In the genomic region with DNA sequence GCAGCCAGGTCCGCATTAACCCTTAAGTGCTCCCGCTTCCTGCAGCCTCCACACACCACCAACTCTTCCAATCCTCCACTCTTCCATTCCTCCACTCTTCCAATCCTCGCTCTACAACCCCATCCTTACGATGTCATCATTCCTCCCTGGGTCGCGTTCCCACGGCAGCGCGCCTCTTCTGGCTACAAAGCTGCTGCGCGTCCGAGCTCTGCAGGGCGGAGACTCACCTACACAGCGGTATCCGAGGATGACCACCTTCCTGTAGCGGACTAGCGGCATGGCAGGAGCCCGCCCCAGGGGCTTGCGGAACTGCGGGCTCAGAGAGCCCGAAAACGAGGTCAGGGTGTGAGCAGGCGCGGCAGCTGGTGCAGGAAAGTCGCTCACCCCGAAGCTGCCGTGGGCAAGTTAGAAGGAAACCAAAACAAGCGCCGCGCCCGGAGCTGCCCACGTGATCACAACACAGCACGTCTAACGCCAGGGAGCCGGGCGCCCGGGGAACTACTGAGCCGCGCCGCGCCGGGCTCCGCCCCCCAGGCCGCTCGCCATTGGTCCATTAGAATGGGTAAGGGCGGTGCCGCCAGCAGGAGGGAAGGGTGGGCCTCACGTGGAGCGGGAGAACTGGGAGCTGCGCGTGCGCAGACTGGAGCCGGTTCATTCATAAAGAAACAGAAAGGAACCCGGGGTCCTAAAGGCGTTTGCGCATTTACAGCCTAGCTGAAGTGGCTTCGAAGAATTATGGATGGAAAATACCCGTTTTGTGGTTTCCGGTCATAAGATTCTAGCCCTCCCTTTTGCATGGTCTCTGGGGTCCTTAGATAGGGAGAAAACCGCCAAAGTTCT, we compare ENCODE assay signal across 1 cellular context.
TF ChIP-seq lines count a peak whose summit lies in the region.

A gene with protein sequence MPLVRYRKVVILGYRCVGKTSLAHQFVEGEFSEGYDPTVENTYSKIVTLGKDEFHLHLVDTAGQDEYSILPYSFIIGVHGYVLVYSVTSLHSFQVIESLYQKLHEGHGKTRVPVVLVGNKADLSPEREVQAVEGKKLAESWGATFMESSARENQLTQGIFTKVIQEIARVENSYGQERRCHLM (minus strand): TSS at position 473 of the 840 bp plus-strand sequence. CDS start 194 bp downstream, at position 279.

TF ChIP-seq in HepG2, 621 proteins besides CTCF, POLR2A, EP300 and RAD21 (continued from another document and continues in another):
- TF ChIP-seq, protein P1, sequence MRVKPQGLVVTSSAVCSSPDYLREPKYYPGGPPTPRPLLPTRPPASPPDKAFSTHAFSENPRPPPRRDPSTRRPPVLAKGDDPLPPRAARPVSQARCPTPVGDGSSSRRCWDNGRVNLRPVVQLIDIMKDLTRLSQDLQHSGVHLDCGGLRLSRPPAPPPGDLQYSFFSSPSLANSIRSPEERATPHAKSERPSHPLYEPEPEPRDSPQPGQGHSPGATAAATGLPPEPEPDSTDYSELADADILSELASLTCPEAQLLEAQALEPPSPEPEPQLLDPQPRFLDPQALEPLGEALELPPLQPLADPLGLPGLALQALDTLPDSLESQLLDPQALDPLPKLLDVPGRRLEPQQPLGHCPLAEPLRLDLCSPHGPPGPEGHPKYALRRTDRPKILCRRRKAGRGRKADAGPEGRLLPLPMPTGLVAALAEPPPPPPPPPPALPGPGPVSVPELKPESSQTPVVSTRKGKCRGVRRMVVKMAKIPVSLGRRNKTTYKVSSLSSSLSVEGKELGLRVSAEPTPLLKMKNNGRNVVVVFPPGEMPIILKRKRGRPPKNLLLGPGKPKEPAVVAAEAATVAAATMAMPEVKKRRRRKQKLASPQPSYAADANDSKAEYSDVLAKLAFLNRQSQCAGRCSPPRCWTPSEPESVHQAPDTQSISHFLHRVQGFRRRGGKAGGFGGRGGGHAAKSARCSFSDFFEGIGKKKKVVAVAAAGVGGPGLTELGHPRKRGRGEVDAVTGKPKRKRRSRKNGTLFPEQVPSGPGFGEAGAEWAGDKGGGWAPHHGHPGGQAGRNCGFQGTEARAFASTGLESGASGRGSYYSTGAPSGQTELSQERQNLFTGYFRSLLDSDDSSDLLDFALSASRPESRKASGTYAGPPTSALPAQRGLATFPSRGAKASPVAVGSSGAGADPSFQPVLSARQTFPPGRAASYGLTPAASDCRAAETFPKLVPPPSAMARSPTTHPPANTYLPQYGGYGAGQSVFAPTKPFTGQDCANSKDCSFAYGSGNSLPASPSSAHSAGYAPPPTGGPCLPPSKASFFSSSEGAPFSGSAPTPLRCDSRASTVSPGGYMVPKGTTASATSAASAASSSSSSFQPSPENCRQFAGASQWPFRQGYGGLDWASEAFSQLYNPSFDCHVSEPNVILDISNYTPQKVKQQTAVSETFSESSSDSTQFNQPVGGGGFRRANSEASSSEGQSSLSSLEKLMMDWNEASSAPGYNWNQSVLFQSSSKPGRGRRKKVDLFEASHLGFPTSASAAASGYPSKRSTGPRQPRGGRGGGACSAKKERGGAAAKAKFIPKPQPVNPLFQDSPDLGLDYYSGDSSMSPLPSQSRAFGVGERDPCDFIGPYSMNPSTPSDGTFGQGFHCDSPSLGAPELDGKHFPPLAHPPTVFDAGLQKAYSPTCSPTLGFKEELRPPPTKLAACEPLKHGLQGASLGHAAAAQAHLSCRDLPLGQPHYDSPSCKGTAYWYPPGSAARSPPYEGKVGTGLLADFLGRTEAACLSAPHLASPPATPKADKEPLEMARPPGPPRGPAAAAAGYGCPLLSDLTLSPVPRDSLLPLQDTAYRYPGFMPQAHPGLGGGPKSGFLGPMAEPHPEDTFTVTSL (CRISPR knock-in tag; IDR thresholded peaks at IDR 0.05; ENCODE audit: borderline replicate concordance) = no peak
- TF ChIP-seq ZNF563 (CRISPR knock-in tag; IDR thresholded peaks at IDR 0.05) = 0 out of 2 replicates have a peak, but pooled peaks have one; percentile 43
- TF ChIP-seq KMT2B (CRISPR knock-in tag; IDR thresholded peaks at IDR 0.05) = peak; percentile 81
- TF ChIP-seq MED13 (CRISPR knock-in tag; IDR thresholded peaks at IDR 0.05) = no peak
- TF ChIP-seq, protein P2, sequence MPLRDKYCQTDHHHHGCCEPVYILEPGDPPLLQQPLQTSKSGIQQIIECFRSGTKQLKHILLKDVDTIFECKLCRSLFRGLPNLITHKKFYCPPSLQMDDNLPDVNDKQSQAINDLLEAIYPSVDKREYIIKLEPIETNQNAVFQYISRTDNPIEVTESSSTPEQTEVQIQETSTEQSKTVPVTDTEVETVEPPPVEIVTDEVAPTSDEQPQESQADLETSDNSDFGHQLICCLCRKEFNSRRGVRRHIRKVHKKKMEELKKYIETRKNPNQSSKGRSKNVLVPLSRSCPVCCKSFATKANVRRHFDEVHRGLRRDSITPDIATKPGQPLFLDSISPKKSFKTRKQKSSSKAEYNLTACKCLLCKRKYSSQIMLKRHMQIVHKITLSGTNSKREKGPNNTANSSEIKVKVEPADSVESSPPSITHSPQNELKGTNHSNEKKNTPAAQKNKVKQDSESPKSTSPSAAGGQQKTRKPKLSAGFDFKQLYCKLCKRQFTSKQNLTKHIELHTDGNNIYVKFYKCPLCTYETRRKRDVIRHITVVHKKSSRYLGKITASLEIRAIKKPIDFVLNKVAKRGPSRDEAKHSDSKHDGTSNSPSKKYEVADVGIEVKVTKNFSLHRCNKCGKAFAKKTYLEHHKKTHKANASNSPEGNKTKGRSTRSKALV (CRISPR knock-in tag; IDR thresholded peaks at IDR 0.05) = peak; percentile 52; the same call in 1 of the 2 replicates
- TF ChIP-seq, protein P3, sequence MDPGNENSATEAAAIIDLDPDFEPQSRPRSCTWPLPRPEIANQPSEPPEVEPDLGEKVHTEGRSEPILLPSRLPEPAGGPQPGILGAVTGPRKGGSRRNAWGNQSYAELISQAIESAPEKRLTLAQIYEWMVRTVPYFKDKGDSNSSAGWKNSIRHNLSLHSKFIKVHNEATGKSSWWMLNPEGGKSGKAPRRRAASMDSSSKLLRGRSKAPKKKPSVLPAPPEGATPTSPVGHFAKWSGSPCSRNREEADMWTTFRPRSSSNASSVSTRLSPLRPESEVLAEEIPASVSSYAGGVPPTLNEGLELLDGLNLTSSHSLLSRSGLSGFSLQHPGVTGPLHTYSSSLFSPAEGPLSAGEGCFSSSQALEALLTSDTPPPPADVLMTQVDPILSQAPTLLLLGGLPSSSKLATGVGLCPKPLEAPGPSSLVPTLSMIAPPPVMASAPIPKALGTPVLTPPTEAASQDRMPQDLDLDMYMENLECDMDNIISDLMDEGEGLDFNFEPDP (CRISPR knock-in tag; conservative IDR thresholded peaks at IDR 0.05) = no peak
- no peak for TF ChIP-seq ZNF331 (CRISPR knock-in tag; IDR thresholded peaks at IDR 0.05)
- no peak for TF ChIP-seq NONO (IDR thresholded peaks at IDR 0.05)
- TF ChIP-seq NONO (CRISPR knock-in tag; conservative IDR thresholded peaks at IDR 0.05) = peak; percentile 58
- no peak for TF ChIP-seq LCORL (IDR thresholded peaks at IDR 0.05)
- TF ChIP-seq LCORL (CRISPR knock-in tag; IDR thresholded peaks at IDR 0.05) = no peak; the same call in 1 of the 2 replicates
- peak; percentile 86 for TF ChIP-seq ARNTL (CRISPR knock-in tag; IDR thresholded peaks at IDR 0.05)
- peak; percentile 83; the same call in 1 of the 2 replicates for TF ChIP-seq SRY (CRISPR knock-in tag; IDR thresholded peaks at IDR 0.05)
- TF ChIP-seq, protein P4, sequence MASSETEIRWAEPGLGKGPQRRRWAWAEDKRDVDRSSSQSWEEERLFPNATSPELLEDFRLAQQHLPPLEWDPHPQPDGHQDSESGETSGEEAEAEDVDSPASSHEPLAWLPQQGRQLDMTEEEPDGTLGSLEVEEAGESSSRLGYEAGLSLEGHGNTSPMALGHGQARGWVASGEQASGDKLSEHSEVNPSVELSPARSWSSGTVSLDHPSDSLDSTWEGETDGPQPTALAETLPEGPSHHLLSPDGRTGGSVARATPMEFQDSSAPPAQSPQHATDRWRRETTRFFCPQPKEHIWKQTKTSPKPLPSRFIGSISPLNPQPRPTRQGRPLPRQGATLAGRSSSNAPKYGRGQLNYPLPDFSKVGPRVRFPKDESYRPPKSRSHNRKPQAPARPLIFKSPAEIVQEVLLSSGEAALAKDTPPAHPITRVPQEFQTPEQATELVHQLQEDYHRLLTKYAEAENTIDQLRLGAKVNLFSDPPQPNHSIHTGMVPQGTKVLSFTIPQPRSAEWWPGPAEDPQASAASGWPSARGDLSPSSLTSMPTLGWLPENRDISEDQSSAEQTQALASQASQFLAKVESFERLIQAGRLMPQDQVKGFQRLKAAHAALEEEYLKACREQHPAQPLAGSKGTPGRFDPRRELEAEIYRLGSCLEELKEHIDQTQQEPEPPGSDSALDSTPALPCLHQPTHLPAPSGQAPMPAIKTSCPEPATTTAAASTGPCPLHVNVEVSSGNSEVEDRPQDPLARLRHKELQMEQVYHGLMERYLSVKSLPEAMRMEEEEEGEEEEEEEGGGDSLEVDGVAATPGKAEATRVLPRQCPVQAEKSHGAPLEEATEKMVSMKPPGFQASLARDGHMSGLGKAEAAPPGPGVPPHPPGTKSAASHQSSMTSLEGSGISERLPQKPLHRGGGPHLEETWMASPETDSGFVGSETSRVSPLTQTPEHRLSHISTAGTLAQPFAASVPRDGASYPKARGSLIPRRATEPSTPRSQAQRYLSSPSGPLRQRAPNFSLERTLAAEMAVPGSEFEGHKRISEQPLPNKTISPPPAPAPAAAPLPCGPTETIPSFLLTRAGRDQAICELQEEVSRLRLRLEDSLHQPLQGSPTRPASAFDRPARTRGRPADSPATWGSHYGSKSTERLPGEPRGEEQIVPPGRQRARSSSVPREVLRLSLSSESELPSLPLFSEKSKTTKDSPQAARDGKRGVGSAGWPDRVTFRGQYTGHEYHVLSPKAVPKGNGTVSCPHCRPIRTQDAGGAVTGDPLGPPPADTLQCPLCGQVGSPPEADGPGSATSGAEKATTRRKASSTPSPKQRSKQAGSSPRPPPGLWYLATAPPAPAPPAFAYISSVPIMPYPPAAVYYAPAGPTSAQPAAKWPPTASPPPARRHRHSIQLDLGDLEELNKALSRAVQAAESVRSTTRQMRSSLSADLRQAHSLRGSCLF (CRISPR knock-in tag; IDR thresholded peaks at IDR 0.05; ENCODE audit: borderline replicate concordance) = no peak
- TF ChIP-seq SP1 (IDR thresholded peaks at IDR 0.05) = no peak
- peak; percentile 91 for TF ChIP-seq SP1 (CRISPR knock-in tag; IDR thresholded peaks at IDR 0.05)
- no peak for TF ChIP-seq KDM3A (CRISPR knock-in tag; IDR thresholded peaks at IDR 0.05; ENCODE audit: low read depth)
- TF ChIP-seq KLF11 (CRISPR knock-in tag; IDR thresholded peaks at IDR 0.05) = no peak
- TF ChIP-seq, protein P5, sequence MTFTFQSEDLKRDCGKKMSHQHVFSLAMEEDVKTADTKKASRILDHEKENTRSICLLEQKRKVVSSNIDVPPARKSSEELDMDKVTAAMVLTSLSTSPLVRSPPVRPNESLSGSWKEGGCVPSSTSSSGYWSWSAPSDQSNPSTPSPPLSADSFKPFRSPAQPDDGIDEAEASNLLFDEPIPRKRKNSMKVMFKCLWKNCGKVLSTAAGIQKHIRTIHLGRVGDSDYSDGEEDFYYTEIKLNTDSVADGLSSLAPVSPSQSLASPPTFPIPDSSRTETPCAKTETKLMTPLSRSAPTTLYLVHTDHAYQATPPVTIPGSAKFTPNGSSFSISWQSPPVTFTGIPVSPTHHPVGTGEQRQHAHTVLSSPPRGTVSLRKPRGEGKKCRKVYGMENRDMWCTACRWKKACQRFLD (CRISPR knock-in tag; IDR thresholded peaks at IDR 0.05; ENCODE audit: borderline replicate concordance) = peak; percentile 48; the same call in 1 of the 2 replicates
- peak; percentile 91 for TF ChIP-seq ZNF605 (CRISPR knock-in tag; IDR thresholded peaks at IDR 0.05)
- TF ChIP-seq ZNF337 (CRISPR knock-in tag; IDR thresholded peaks at IDR 0.05; ENCODE audit: borderline replicate concordance, low read depth) = no peak
- TF ChIP-seq NFE2 (CRISPR knock-in tag; IDR thresholded peaks at IDR 0.05) = no peak
- TF ChIP-seq, protein P6, sequence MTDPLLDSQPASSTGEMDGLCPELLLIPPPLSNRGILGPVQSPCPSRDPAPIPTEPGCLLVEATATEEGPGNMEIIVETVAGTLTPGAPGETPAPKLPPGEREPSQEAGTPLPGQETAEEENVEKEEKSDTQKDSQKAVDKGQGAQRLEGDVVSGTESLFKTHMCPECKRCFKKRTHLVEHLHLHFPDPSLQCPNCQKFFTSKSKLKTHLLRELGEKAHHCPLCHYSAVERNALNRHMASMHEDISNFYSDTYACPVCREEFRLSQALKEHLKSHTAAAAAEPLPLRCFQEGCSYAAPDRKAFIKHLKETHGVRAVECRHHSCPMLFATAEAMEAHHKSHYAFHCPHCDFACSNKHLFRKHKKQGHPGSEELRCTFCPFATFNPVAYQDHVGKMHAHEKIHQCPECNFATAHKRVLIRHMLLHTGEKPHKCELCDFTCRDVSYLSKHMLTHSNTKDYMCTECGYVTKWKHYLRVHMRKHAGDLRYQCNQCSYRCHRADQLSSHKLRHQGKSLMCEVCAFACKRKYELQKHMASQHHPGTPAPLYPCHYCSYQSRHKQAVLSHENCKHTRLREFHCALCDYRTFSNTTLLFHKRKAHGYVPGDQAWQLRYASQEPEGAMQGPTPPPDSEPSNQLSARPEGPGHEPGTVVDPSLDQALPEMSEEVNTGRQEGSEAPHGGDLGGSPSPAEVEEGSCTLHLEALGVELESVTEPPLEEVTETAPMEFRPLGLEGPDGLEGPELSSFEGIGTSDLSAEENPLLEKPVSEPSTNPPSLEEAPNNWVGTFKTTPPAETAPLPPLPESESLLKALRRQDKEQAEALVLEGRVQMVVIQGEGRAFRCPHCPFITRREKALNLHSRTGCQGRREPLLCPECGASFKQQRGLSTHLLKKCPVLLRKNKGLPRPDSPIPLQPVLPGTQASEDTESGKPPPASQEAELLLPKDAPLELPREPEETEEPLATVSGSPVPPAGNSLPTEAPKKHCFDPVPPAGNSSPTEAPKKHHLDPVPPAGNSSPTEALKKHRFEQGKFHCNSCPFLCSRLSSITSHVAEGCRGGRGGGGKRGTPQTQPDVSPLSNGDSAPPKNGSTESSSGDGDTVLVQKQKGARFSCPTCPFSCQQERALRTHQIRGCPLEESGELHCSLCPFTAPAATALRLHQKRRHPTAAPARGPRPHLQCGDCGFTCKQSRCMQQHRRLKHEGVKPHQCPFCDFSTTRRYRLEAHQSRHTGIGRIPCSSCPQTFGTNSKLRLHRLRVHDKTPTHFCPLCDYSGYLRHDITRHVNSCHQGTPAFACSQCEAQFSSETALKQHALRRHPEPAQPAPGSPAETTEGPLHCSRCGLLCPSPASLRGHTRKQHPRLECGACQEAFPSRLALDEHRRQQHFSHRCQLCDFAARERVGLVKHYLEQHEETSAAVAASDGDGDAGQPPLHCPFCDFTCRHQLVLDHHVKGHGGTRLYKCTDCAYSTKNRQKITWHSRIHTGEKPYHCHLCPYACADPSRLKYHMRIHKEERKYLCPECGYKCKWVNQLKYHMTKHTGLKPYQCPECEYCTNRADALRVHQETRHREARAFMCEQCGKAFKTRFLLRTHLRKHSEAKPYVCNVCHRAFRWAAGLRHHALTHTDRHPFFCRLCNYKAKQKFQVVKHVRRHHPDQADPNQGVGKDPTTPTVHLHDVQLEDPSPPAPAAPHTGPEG (CRISPR knock-in tag; IDR thresholded peaks at IDR 0.05) = peak; percentile 34; the same call in 1 of the 2 replicates
- 0 out of 2 replicates have a peak, but pooled peaks have one; percentile 68 for TF ChIP-seq ERF (CRISPR knock-in tag; IDR thresholded peaks at IDR 0.05)
- TF ChIP-seq CCDC6 (CRISPR knock-in tag; IDR thresholded peaks at IDR 0.05) = peak; percentile 85; the same call in 1 of the 2 replicates
- peak; percentile 36; the same call in 1 of the 2 replicates for TF ChIP-seq TCF7 (IDR thresholded peaks at IDR 0.05; ENCODE audit: low read depth)
